Comparison of ENCODE assay signal across 19 cellular contexts in the genomic region with DNA sequence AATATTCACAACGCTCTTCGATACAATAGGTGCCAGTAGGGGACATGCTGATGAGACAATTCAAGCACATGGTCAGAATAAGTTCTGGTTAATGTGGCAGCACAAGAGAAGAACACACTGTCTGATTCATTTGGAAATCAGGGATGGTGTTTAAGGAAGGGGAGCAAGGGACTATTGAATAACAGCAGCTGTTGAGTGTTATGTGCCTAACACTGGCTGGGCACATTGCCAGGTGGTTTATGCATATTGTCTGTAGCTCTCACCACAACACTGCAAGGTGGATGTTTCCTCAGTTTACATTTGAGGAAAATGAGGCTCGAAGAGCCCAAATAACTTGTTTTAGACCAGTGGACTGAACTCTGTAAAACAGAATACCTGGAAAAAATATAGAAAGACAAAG. TPM values are rescaled to one million over a fixed set of nuclear protein-coding genes. Genes with fewer than 3 reads are reported as not detected.
DNase-seq lines count a peak whose midpoint lies in the region; ATAC-seq, FAIRE-seq and TF ChIP-seq lines count a peak whose summit lies in the region.
"Had no signal": no experiment of that assay in that cellular context is flagged by ENCODE, and none has a peak within 500 bp of the region (broad histone marks: within the 10 kb centered on the region; RNA-seq: fewer than 3 reads in every experiment).

No MANE protein-coding gene starts in this region.

- no peak for TF ChIP-seq CTCF in GM10266 (IDR thresholded peaks at IDR 0.05; ENCODE audit: control insufficient read depth, insufficient read depth, low read depth, missing control alignments)
- no peak for TF ChIP-seq CTCF in HepG2 (CRISPR knock-in tag; IDR thresholded peaks at IDR 0.05)

- in situ Hi-C loops in HepG2 (cut with HindIII; ENCODE audit: extremely low pct_ligation_motif_present, low pct_unique_long_range_greater_than_20kb), result no loop called here

- no peak for ATAC-seq in HepG2
- ATAC-seq: heart right ventricle had no signal

- DNase-seq in DMS153 treated with DMSO at 0.1 percent for 48 hours (lab: John Stamatoyannopoulos, UW; ENCODE audit: unreplicated experiment), result peak; percentile 92
- DNase-seq in NCI-H1436 (lab: John Stamatoyannopoulos, UW), result peak; percentile 56
- peak; percentile 54 for DNase-seq in NCI-H510A (lab: John Stamatoyannopoulos, UW)
- peak; percentile 3 for DNase-seq in medulla oblongata (ENCODE audit: extremely low spot score)
- no peak for DNase-seq in GM10266 (ENCODE audit: extremely low spot score)
- DNase-seq in HepG2 (ENCODE audit: low spot score), result no peak
- DNase-seq in activated CD4-positive, CD25-positive, alpha-beta regulatory T cell treated with anti-CD3 and anti-CD28 coated beads, Interleukin-2, amount 50 U/mL, for 72 hours, result no peak
- DNase-seq: activated CD4-positive, alpha-beta memory T cell treated with anti-CD3 and anti-CD28 coated beads for 36 hours; activated naive CD8-positive, alpha-beta T cell treated with anti-CD3 and anti-CD28 coated beads for 36 hours; activated T-cell treated with anti-CD3 and anti-CD28 coated beads, Interleukin-2, amount 50 U/mL, for 24 hours; heart right ventricle; immature natural killer cell; Karpas-422; NCI-H2081 treated with DMSO at 0.1 percent for 48 hours; sigmoid colon; stomach had no signal

- intact Hi-C loops in HepG2 (cut with micrococcal nuclease; ENCODE audit: unreplicated experiment), result no loop called here

- H3K4me2 ChIP-seq in HepG2 (ENCODE audit: low read depth, low read length), result no peak overlapping the region

- WGBS in HepG2 (ENCODE audit: low lambda C conversion rate), result 40% methylated on average over 3 of the region's 3 CpGs

- no TSS peak for BruUV-seq in HepG2 (replicated peaks; lab: Mats Ljungman, UMichigan)

- no peaks in the 10 kb centered on the region for H3K36me3 ChIP-seq in HepG2 (replicated peaks in 1 of 2; ENCODE audit: control insufficient read depth in 1 of 2, insufficient read depth in 2 of 2, low read length in 2 of 2)
- H3K36me3 ChIP-seq: heart right ventricle, sigmoid colon, stomach had no signal

- H3K9me3 ChIP-seq in HepG2 (ENCODE audit: low read length), result no peaks in the 10 kb centered on the region
- H3K9me3 ChIP-seq: heart right ventricle, sigmoid colon, stomach had no signal

- POLR2A ChIA-PET in HepG2 (lab: Yijun Ruan, JAX), result no interaction called here

- H2AFZ ChIP-seq in HepG2 (ENCODE audit: low read length), result no peak overlapping the region

- no peak overlapping the region for H3K4me3 ChIP-seq in HepG2 (replicated peaks in 1 of 3; ENCODE audit: insufficient read depth in 1 of 3, low read depth in 2 of 3, low read length in 3 of 3)
- H3K4me3 ChIP-seq: heart right ventricle, sigmoid colon, stomach had no signal

- CTCF ChIA-PET in HepG2 (lab: Yijun Ruan, JAX; ENCODE audit: low intra/inter-chr PET ratio, low total read pairs), result no interaction called here

- FAIRE-seq in HepG2 (lab: Jason Lieb, UNC), result no peak
- FAIRE-seq: G401.6 had no signal

- no peaks in the 10 kb centered on the region for H3K79me2 ChIP-seq in HepG2 (ENCODE audit: insufficient read depth, low read length)

- no peak overlapping the region for H3K27ac ChIP-seq in HepG2 (ENCODE audit: extremely low read length, insufficient read depth, low read length)
- H3K27ac ChIP-seq: heart right ventricle, sigmoid colon, stomach, VCaP had no signal

- TF ChIP-seq RAD21 in HepG2 (CRISPR knock-in tag; IDR thresholded peaks at IDR 0.05), result no peak

- no peak for TF ChIP-seq POLR2A in HepG2 (IDR thresholded peaks at IDR 0.05; ENCODE audit: insufficient read depth in 1 of 2, low read depth in 2 of 2, low read length in 2 of 2)

- H3K27me3 ChIP-seq in HepG2 (ENCODE audit: control insufficient read depth in 1 of 2, insufficient read depth in 2 of 2, low read length in 2 of 2), result no peaks in the 10 kb centered on the region
- H3K27me3 ChIP-seq: heart right ventricle, sigmoid colon, stomach had no signal

- H3K9ac ChIP-seq in HepG2 (ENCODE audit: insufficient read depth, low read depth, low read length), result no peak overlapping the region

- H4K20me1 ChIP-seq in HepG2 (ENCODE audit: insufficient read depth, low read length), result no peaks in the 10 kb centered on the region; the same call in 1 of the 2 replicates

- no peak for TF ChIP-seq EP300 in HepG2 (IDR thresholded peaks at IDR 0.05; ENCODE audit: low read depth in 2 of 2, low read length in 2 of 2)
- no peak for TF ChIP-seq EP300 in HepG2 (CRISPR knock-in tag; IDR thresholded peaks at IDR 0.05; ENCODE audit: borderline replicate concordance)

- H3K4me1 ChIP-seq in HepG2 (ENCODE audit: insufficient read depth, low read length), result peaks cover 14% of the 10 kb centered on the region
- H3K4me1 ChIP-seq: heart right ventricle, sigmoid colon had no signal

TF ChIP-seq in HepG2, 621 proteins besides CTCF, POLR2A, EP300 and RAD21 (continues in another document):
- TF ChIP-seq TCF7L2 (IDR thresholded peaks at IDR 0.05; ENCODE audit: low read depth, low read length) (no peak), ZBTB3 (CRISPR knock-in tag; IDR thresholded peaks at IDR 0.05; ENCODE audit: borderline replicate concordance, low read depth) (no peak), PPARG (CRISPR knock-in tag; conservative IDR thresholded peaks at IDR 0.05) (no peak), ISL2 (CRISPR knock-in tag; IDR thresholded peaks at IDR 0.05) (no peak), NFRKB (IDR thresholded peaks at IDR 0.05) (no peak), MED8 (CRISPR knock-in tag; IDR thresholded peaks at IDR 0.05; ENCODE audit: insufficient replicate concordance) (no peak)
- TF ChIP-seq, protein P1, sequence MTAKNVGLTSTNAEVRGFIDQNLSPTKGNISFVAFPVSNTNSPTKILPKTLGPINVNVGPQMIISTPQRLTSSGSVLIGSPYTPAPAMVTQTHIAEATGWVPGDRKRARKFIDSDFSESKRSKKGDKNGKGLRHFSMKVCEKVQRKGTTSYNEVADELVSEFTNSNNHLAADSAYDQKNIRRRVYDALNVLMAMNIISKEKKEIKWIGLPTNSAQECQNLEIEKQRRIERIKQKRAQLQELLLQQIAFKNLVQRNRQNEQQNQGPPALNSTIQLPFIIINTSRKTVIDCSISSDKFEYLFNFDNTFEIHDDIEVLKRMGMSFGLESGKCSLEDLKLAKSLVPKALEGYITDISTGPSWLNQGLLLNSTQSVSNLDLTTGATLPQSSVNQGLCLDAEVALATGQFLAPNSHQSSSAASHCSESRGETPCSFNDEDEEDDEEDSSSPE (CRISPR knock-in tag; IDR thresholded peaks at IDR 0.05), result no peak
- TF ChIP-seq, protein P2, sequence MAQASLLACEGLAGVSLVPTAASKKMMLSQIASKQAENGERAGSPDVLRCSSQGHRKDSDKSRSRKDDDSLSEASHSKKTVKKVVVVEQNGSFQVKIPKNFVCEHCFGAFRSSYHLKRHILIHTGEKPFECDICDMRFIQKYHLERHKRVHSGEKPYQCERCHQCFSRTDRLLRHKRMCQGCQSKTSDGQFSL (CRISPR knock-in tag; IDR thresholded peaks at IDR 0.05), result no peak

RNA-seq across cellular contexts. Expression of gene LYRM9, which starts 44.2 kb away (rescaled TPM):
- total RNA-seq in HepG2 (2016; rRNA removed; fragmentation: Illumina TruSeq; extraction: Trizol), result 0.18 and 0.24 TPM in 2 replicates
- 0.10 and 0.18 TPM in 2 replicates for total RNA-seq in HepG2 (2016; cell fraction: cytosol; rRNA removed; fragmentation: Illumina TruSeq; extraction: Trizol; ENCODE audit: low read depth)
- 0.34 and 0.67 TPM in 2 replicates for total RNA-seq in HepG2 (2016; cell fraction: insoluble cytoplasmic fraction; rRNA removed; fragmentation: Illumina TruSeq; extraction: Trizol)
- 0.52 and 0.56 TPM in 2 replicates for total RNA-seq in HepG2 (2016; cell fraction: membrane; rRNA removed; fragmentation: Illumina TruSeq; extraction: Trizol)
- total RNA-seq in HepG2 (2016; cell fraction: nucleus; rRNA removed; fragmentation: Illumina TruSeq; extraction: Trizol), result 0.12 TPM in 1 of 2 replicates, not detected in the other
- 0.34 and 0.66 TPM in 2 replicates for polyA plus RNA-seq in HepG2 (2011; rRNA removed)
- polyA plus RNA-seq in HepG2 (2011; cell fraction: cytosol; rRNA removed), result 0.28 and 0.30 TPM in 2 replicates
- polyA plus RNA-seq in HepG2 (2011; cell fraction: nucleus; rRNA removed), result 0.35 and 0.90 TPM in 2 replicates
- polyA plus RNA-seq in HepG2 (2012), result 0.21 and 0.97 TPM in 2 replicates
- polyA plus RNA-seq in HepG2 (2016; cell fraction: cytosol; fragmentation: Illumina TruSeq; extraction: Trizol; ENCODE audit: low read depth), result 0.49 and 0.63 TPM in 2 replicates
- polyA plus RNA-seq in HepG2 (2016; cell fraction: insoluble cytoplasmic fraction; fragmentation: Illumina TruSeq; extraction: Trizol; ENCODE audit: low read depth), result 0.24 and 0.33 TPM in 2 replicates
- polyA plus RNA-seq in HepG2 (2016; cell fraction: membrane; fragmentation: Illumina TruSeq; extraction: Trizol; ENCODE audit: low read depth), result 0.56 and 0.57 TPM in 2 replicates
- polyA plus RNA-seq in HepG2 (2016; cell fraction: nucleus; fragmentation: Illumina TruSeq; extraction: Trizol; ENCODE audit: insufficient read depth, low read depth), result 0.60 and 0.86 TPM in 2 replicates
- 0.33 and 0.50 TPM in 2 replicates for polyA minus RNA-seq in HepG2 (2011; rRNA and poly(A)+ RNA removed; ENCODE audit: low replicate concordance)
- polyA minus RNA-seq in HepG2 (2011; cell fraction: cytosol; rRNA and poly(A)+ RNA removed), result not detected in 2 replicates
- polyA minus RNA-seq in HepG2 (2011; cell fraction: nucleus; rRNA and poly(A)+ RNA removed), result 0.50 and 1.0 TPM in 2 replicates

RNA-seq across cellular contexts. Expression of gene NOS2, which starts 48.6 kb away (rescaled TPM):
- total RNA-seq in HepG2 (2016; rRNA removed; fragmentation: Illumina TruSeq; extraction: Trizol), result 0.02 TPM in 1 of 2 replicates, not detected in the other
- not detected in 2 replicates for total RNA-seq in HepG2 (2016; cell fraction: cytosol; rRNA removed; fragmentation: Illumina TruSeq; extraction: Trizol; ENCODE audit: low read depth)
- total RNA-seq in HepG2 (2016; cell fraction: insoluble cytoplasmic fraction; rRNA removed; fragmentation: Illumina TruSeq; extraction: Trizol), result not detected in 2 replicates
- not detected in 2 replicates for total RNA-seq in HepG2 (2016; cell fraction: membrane; rRNA removed; fragmentation: Illumina TruSeq; extraction: Trizol)
- total RNA-seq in HepG2 (2016; cell fraction: nucleus; rRNA removed; fragmentation: Illumina TruSeq; extraction: Trizol), result not detected in 2 replicates
- 0.03 TPM in 1 of 2 replicates, not detected in the other for polyA plus RNA-seq in HepG2 (2011; rRNA removed)
- polyA plus RNA-seq in HepG2 (2011; cell fraction: cytosol; rRNA removed), result not detected in 2 replicates
- not detected in 2 replicates for polyA plus RNA-seq in HepG2 (2011; cell fraction: nucleus; rRNA removed)
- polyA plus RNA-seq in HepG2 (2012), result not detected in 2 replicates
- polyA plus RNA-seq in HepG2 (2016; cell fraction: cytosol; fragmentation: Illumina TruSeq; extraction: Trizol; ENCODE audit: low read depth), result not detected in 2 replicates
- polyA plus RNA-seq in HepG2 (2016; cell fraction: insoluble cytoplasmic fraction; fragmentation: Illumina TruSeq; extraction: Trizol; ENCODE audit: low read depth), result not detected in 2 replicates
- polyA plus RNA-seq in HepG2 (2016; cell fraction: membrane; fragmentation: Illumina TruSeq; extraction: Trizol; ENCODE audit: low read depth), result not detected in 2 replicates
- not detected in 2 replicates for polyA plus RNA-seq in HepG2 (2016; cell fraction: nucleus; fragmentation: Illumina TruSeq; extraction: Trizol; ENCODE audit: insufficient read depth, low read depth)
- polyA minus RNA-seq in HepG2 (2011; rRNA and poly(A)+ RNA removed; ENCODE audit: low replicate concordance), result not detected in 2 replicates
- not detected in 2 replicates for polyA minus RNA-seq in HepG2 (2011; cell fraction: cytosol; rRNA and poly(A)+ RNA removed)
- polyA minus RNA-seq in HepG2 (2011; cell fraction: nucleus; rRNA and poly(A)+ RNA removed), result not detected in 2 replicates
- total RNA-seq: osteoblast had no signal
- polyA plus RNA-seq: immature natural killer cell had no signal

Comparison
In these comparisons a context has a peak if more than half of its experiments do, and no peak if none do; other contexts are left out.
1. DNase-seq: peak in DMS153 treated with DMSO at 0.1 percent for 48 hours (single experiment), NCI-H1436 (single experiment), NCI-H510A (single experiment) and medulla oblongata (single experiment); none in GM10266 (single experiment), HepG2 (single experiment) and activated CD4-positive, CD25-positive, alpha-beta regulatory T cell treated with anti-CD3 and anti-CD28 coated beads, Interleukin-2, amount 50 U/mL, for 72 hours (single experiment).